In genomic region chr5:179820483-179821297, GRCh38 we compare ENCODE assay signal across 8 cellular contexts. TPM values are rescaled to one million over a fixed set of nuclear protein-coding genes. Genes with fewer than 3 reads are reported as not detected.
DNase-seq lines count a peak whose midpoint lies in the region; ATAC-seq and TF ChIP-seq lines count a peak whose summit lies in the region.

TSS of gene SQSTM1 (plus strand) at chr5:179820905. CDS start at chr5:179820937, 32 bp downstream.

- peak within 1 kb of the TSS; percentile 95 for H3K27ac Mint-ChIP-seq in activated T-cell treated with anti-CD3 and anti-CD28 coated beads, Interleukin-2, amount 50 U/mL, for 24 hours

- H3K27ac ChIP-seq in OCI-LY3 (ENCODE audit: low read length): peak within 1 kb of the TSS; percentile 87

- peaks cover 3% of the 10 kb centered on the region for H3K27me3 Mint-ChIP-seq in activated T-cell treated with anti-CD3 and anti-CD28 coated beads, Interleukin-2, amount 50 U/mL, for 24 hours

- peak within 1 kb of the TSS; percentile 95 for H3K4me2 ChIP-seq in OCI-LY3 (ENCODE audit: low read length)

- H3K79me2 ChIP-seq in OCI-LY3 (ENCODE audit: low read length): peaks cover 64% of the 10 kb centered on the region

- H3K36me3 ChIP-seq in OCI-LY3 (replicated peaks; ENCODE audit: low read depth, low read length): peaks cover 38% of the 10 kb centered on the region

- H3K36me3 Mint-ChIP-seq in activated T-cell treated with anti-CD3 and anti-CD28 coated beads, Interleukin-2, amount 50 U/mL, for 24 hours (ENCODE audit: low read depth): peaks cover 44% of the 10 kb centered on the region

- no peak within 1 kb of the TSS for H2AFZ ChIP-seq in OCI-LY3 (ENCODE audit: low read depth, low read length)

- peak within 1 kb of the TSS; percentile 91 for H3K4me3 ChIP-seq in OCI-LY3 (ENCODE audit: low read length)

- peak within 1 kb of the TSS; percentile 93 for H3K9ac ChIP-seq in OCI-LY3 (ENCODE audit: low read length)

- H4K20me1 ChIP-seq in OCI-LY3 (ENCODE audit: insufficient read depth, low read length): peaks cover 44% of the 10 kb centered on the region

- TF ChIP-seq POLR2A in erythroblast (IDR thresholded peaks at IDR 0.05; ENCODE audit: low read length): peak; percentile 96

- peak within 1 kb of the TSS; percentile 91 for H3K4me3 Mint-ChIP-seq in activated T-cell treated with anti-CD3 and anti-CD28 coated beads, Interleukin-2, amount 50 U/mL, for 24 hours

- peak; percentile 94 for DNase-seq in CD1c-positive myeloid dendritic cell (ENCODE audit: extremely low spot score)
- DNase-seq in activated T-cell treated with anti-CD3 and anti-CD28 coated beads, Interleukin-2, amount 50 U/mL, for 24 hours: peak; percentile 91
- DNase-seq in erythroblast (lab: John Stamatoyannopoulos, UW): peak; percentile 87 to 93
- DNase-seq in mucosa of gallbladder (ENCODE audit: low spot score): peak; percentile 85
- peak; percentile 37 to 57 for DNase-seq in stimulated activated CD8-positive, alpha-beta memory T cell treated with anti-CD3 and anti-CD28 coated beads, Interleukin-4, amount 100 ng/mL, for 4 hours (ENCODE audit: low read depth in 2 of 2, low spot score in 1 of 2)

- TF ChIP-seq CTCF in OCI-LY3 (IDR thresholded peaks at IDR 0.05; ENCODE audit: low read depth, low read length): no peak

- peak; percentile 55 for ATAC-seq in GM19324 (IDR thresholded peaks at IDR 0.05; ENCODE audit: low FRiP score, unreplicated experiment)
- peak; percentile 32 for ATAC-seq in HG03442 (IDR thresholded peaks at IDR 0.05; ENCODE audit: unreplicated experiment)

- H3K4me1 Mint-ChIP-seq in activated T-cell treated with anti-CD3 and anti-CD28 coated beads, Interleukin-2, amount 50 U/mL, for 24 hours (ENCODE audit: low read depth): peaks cover 62% of the 10 kb centered on the region

- H3K27me3 ChIP-seq in OCI-LY3 (ENCODE audit: low read depth, low read length): no peaks in the 10 kb centered on the region

- no peaks in the 10 kb centered on the region for H3K9me3 Mint-ChIP-seq in activated T-cell treated with anti-CD3 and anti-CD28 coated beads, Interleukin-2, amount 50 U/mL, for 24 hours

- peaks cover 34% of the 10 kb centered on the region for H3K4me1 ChIP-seq in OCI-LY3 (ENCODE audit: low read length)

- no peaks in the 10 kb centered on the region for H3K9me3 ChIP-seq in OCI-LY3 (ENCODE audit: insufficient read depth, low read length)

RNA-seq across cellular contexts. Expression of gene SQSTM1, which starts in this region (rescaled TPM):
- total RNA-seq in mucosa of gallbladder: 711 TPM

Comparison
In these comparisons a context has a peak if more than half of its experiments do, and no peak if none do; other contexts are left out.
1. Peak in every context shown above with its lines: DNase-seq, ATAC-seq, H3K4me3 ChIP-seq and H3K27ac ChIP-seq.